Comparison of ENCODE assay signal across 10 cellular contexts in the genomic region with DNA sequence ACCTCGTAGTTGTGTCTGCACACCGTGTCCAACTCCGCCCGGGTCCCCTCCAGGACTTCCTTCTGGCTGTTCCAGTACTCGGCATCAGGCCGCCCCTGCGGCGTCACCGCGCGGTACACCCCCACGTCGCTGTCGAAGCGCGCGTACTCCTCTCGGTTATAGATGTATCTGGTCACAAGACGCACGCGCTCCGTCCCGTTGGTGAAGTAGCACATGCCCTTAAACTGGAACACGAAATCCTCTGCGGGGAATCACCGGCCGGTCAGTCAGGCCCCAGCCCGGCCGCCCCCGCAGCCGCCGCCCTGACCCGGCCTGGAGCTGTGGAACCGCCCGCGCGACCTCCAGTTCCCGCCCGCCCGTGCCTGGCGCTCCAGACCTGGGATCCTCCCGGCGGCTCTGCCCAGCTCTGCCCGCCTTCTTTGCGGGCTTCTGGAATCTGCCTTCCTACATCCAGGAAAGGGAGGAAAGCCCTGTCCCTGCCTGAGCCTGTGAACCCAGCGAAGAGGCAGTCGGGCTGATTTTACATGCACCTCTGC.
DNase-seq lines count a peak whose midpoint lies in the region; ATAC-seq and TF ChIP-seq lines count a peak whose summit lies in the region.
"Had no signal": no experiment of that assay in that cellular context is flagged by ENCODE, and none has a peak within 500 bp of the region (broad histone marks: within the 10 kb centered on the region; RNA-seq: fewer than 3 reads in every experiment).

No MANE protein-coding gene starts in this region.

- ATAC-seq in GM18505 (IDR thresholded peaks at IDR 0.05; ENCODE audit: unreplicated experiment) (no peak), HG02571 (IDR thresholded peaks at IDR 0.05; ENCODE audit: unreplicated experiment) (no peak), GM18873 (IDR thresholded peaks at IDR 0.05; ENCODE audit: low FRiP score, unreplicated experiment) (no peak)

- H3K4me3 ChIP-seq in epithelial cell of esophagus (ENCODE audit: low read length), result no peak overlapping the region
- H3K4me3 ChIP-seq: adrenal gland, prostate gland had no signal

- DNase-seq in activated CD4-positive, CD25-positive, alpha-beta regulatory T cell treated with anti-CD3 and anti-CD28 coated beads, Interleukin-2, amount 50 U/mL, for 16 hours (ENCODE audit: low read depth, low spot score), result peak; percentile 5
- DNase-seq in epithelial cell of esophagus (ENCODE audit: low read depth), result peak; percentile 14
- DNase-seq in stimulated activated CD4-positive, alpha-beta T cell treated with anti-CD3 and anti-CD28 coated beads, Interleukin-15, amount 100 ng/mL, for 24 hours, result peak; percentile 63
- no peak for DNase-seq in NCI-H1436 (lab: John Stamatoyannopoulos, UW)
- DNase-seq in epidermal melanocyte (ENCODE audit: insufficient read length, low spot score), result no peak

- TF ChIP-seq CTCF in epithelial cell of esophagus (IDR thresholded peaks at IDR 0.05; ENCODE audit: insufficient read depth, low read depth, low read length, missing control alignments), result no peak

- peak; percentile 46 for TF ChIP-seq POLR2A in GM18505 (IDR thresholded peaks at IDR 0.05; ENCODE audit: borderline replicate concordance, extremely low read depth, insufficient read depth, insufficient read length)

Comparison
In these comparisons a context has a peak if more than half of its experiments do, and no peak if none do; other contexts are left out.
1. DNase-seq: peak in activated CD4-positive, CD25-positive, alpha-beta regulatory T cell treated with anti-CD3 and anti-CD28 coated beads, Interleukin-2, amount 50 U/mL, for 16 hours (single experiment), epithelial cell of esophagus (single experiment) and stimulated activated CD4-positive, alpha-beta T cell treated with anti-CD3 and anti-CD28 coated beads, Interleukin-15, amount 100 ng/mL, for 24 hours (single experiment); none in NCI-H1436 (single experiment) and epidermal melanocyte (single experiment).